Comparison of ENCODE assay signal across 27 cellular contexts in the genomic region with DNA sequence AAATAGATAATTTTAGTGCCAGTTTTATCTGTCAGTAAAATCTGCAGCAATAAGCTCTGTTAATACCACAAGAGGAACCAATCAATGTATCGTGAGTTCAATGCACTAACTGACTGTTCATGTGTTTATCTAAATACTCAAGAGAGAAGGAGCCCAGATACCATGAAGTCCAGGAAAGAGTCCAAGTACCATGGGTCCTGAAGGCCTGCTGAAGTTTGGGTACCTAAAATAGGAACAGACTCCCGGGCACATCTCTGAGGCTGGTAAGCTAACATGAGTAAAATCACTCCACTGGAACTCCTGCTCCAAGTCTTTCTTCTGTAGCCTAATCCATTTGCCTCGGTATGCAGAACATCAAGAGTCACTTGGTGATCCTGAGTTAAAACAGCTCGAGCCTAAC.
"Had no signal": no experiment of that assay in that cellular context is flagged by ENCODE, and none has a peak within 500 bp of the region (broad histone marks: within the 10 kb centered on the region; RNA-seq: fewer than 3 reads in every experiment).

No MANE protein-coding gene starts in this region.

- H3K4me1 ChIP-seq: colonic mucosa, esophagus squamous epithelium, left ventricle myocardium inferior, lower lobe of right lung, transverse colon, upper lobe of right lung, vagina had no signal

- ATAC-seq: heart right ventricle; left cardiac atrium; lower lobe of right lung; natural killer cell; sciatic nerve; stimulated activated naive B cell treated with anti-CD40 and anti-IgM and Interleukin-4, amounts not matched to agents 10 μg/mL and 1 μg/mL and 100 μg/mL, for 72 hours; upper lobe of right lung had no signal

- H3K9me3 ChIP-seq: colonic mucosa, lower lobe of right lung, ovary, thoracic aorta, upper lobe of right lung, vagina had no signal

- DNase-seq: colonic mucosa; effector CD8-positive, alpha-beta T cell; endodermal cell; esophagus squamous epithelium; foreskin melanocyte; glutamatergic neuron; heart right ventricle; hippocampal formation; left cardiac atrium; left ventricle myocardium inferior; lower lobe of right lung; natural killer cell; occipital lobe; ovary; stimulated activated CD4-positive, alpha-beta T cell treated with anti-CD3 and anti-CD28 coated beads, Interleukin-2, amount 100 ng/mL, for 24 hours; stimulated activated CD4-positive, alpha-beta T cell treated with anti-CD3 and anti-CD28 coated beads, Interleukin-4, amount 100 ng/mL, for 24 hours; stimulated activated naive B cell treated with anti-CD40 and anti-IgM and Interleukin-4, amounts not matched to agents 10 μg/mL and 1 μg/mL and 100 μg/mL, for 72 hours; transverse colon; upper lobe of right lung had no signal

- H3K27me3 Mint-ChIP-seq: dendritic cell treated with granulocyte-macrophage colony-stimulating factor and Interleukin-4, amounts not matched to agents 40 ng/mL and 50 ng/mL, for 4 days; stimulated activated naive B cell treated with anti-CD40 and anti-IgM and Interleukin-4, amounts not matched to agents 10 μg/mL and 1 μg/mL and 100 μg/mL, for 72 hours; stimulated activated naive CD8-positive, alpha-beta T cell treated with anti-CD3 and anti-CD28 coated beads, Interleukin-15, Interleukin-2, amounts not matched to agents 100 ng/mL and 50 ng/mL, for 24 hours had no signal

- H3K27ac Mint-ChIP-seq: dendritic cell treated with granulocyte-macrophage colony-stimulating factor and Interleukin-4, amounts not matched to agents 40 ng/mL and 50 ng/mL, for 4 days; endodermal cell; natural killer cell; stimulated activated naive CD8-positive, alpha-beta T cell treated with anti-CD3 and anti-CD28 coated beads, Interleukin-15, Interleukin-2, amounts not matched to agents 100 ng/mL and 50 ng/mL, for 24 hours had no signal

- H3K4me2 ChIP-seq: smooth muscle cell had no signal

- H3K36me3 Mint-ChIP-seq: natural killer cell had no signal

- FAIRE-seq: islet of Langerhans had no signal

- H3K4me1 Mint-ChIP-seq: natural killer cell had no signal

- H3K36me3 ChIP-seq: colonic mucosa, esophagus squamous epithelium, heart right ventricle, left ventricle myocardium inferior, lower lobe of right lung, ovary, thoracic aorta, transverse colon, upper lobe of right lung, vagina had no signal

- H3K4me3 Mint-ChIP-seq: dendritic cell treated with granulocyte-macrophage colony-stimulating factor and Interleukin-4, amounts not matched to agents 40 ng/mL and 50 ng/mL, for 4 days; endodermal cell; natural killer cell; stimulated activated naive CD8-positive, alpha-beta T cell treated with anti-CD3 and anti-CD28 coated beads, Interleukin-15, Interleukin-2, amounts not matched to agents 100 ng/mL and 50 ng/mL, for 24 hours had no signal

- H3K4me3 ChIP-seq: colonic mucosa, esophagus squamous epithelium, heart right ventricle, left ventricle myocardium inferior, lower lobe of right lung, ovary, smooth muscle cell, thoracic aorta, transverse colon, upper lobe of right lung, vagina had no signal

- H3K27ac ChIP-seq: colonic mucosa, epithelial cell of prostate, esophagus squamous epithelium, heart right ventricle, left ventricle myocardium inferior, lower lobe of right lung, ovary, transverse colon, upper lobe of right lung, vagina had no signal

- H3K27me3 ChIP-seq: colonic mucosa, esophagus squamous epithelium, heart right ventricle, ovary, transverse colon, upper lobe of right lung, vagina had no signal
